Comparison of ENCODE assay signal across 8 cellular contexts in genomic region chr10:61140765-61141392, GRCh38.
DNase-seq lines count a peak whose midpoint lies in the region; ATAC-seq and TF ChIP-seq lines count a peak whose summit lies in the region.

No MANE protein-coding gene starts in this region.

- H3K4me1 ChIP-seq in BE2C (no peaks in the 10 kb centered on the region), psoas muscle (peaks cover 3% of the 10 kb centered on the region)

- H3K36me3 ChIP-seq in BE2C (no peaks in the 10 kb centered on the region), psoas muscle (ENCODE audit: insufficient read depth in 1 of 2, low read depth in 1 of 2) (no peaks in the 10 kb centered on the region)

- no peak overlapping the region for H3K4me3 ChIP-seq in BE2C (ENCODE audit: low read depth, low read length)
- H3K4me3 ChIP-seq in psoas muscle = peak overlapping the region; percentile 21

- TF ChIP-seq CTCF in BE2C (IDR thresholded peaks at IDR 0.05; ENCODE audit: low read depth, low read length) (peak; percentile 63), psoas muscle (IDR thresholded peaks at IDR 0.05) (peak; percentile 85)

- intact Hi-C loops in psoas muscle (cut with DNase I) = loop anchor here (1.0 to 10.0 kb wide), 4 partner anchors 141 to 594 kb away; no protein-coding TSS in a partner anchor

- no peak for DNase-seq in BE2C
- DNase-seq in M059J (ENCODE audit: low read depth) = peak; percentile 62
- peak; percentile 49 for DNase-seq in SW480 (ENCODE audit: low spot score)
- peak; percentile 80 for DNase-seq in glomerular endothelial cell (ENCODE audit: extremely low read depth, low read depth, low spot score)
- DNase-seq in psoas muscle = no peak
- no peak for DNase-seq in DMS79 treated with DMSO at 0.1 percent for 48 hours (lab: John Stamatoyannopoulos, UW)

- no peak overlapping the region for H3K27ac ChIP-seq in psoas muscle

- H3K27me3 ChIP-seq in BE2C (no peaks in the 10 kb centered on the region; the same call in 1 of the 2 replicates), psoas muscle (ENCODE audit: insufficient read depth in 3 of 3, low read length in 2 of 3) (no peaks in the 10 kb centered on the region)

- no peaks in the 10 kb centered on the region for H3K9me3 ChIP-seq in BE2C
- H3K9me3 ChIP-seq in psoas muscle = no peaks in the 10 kb centered on the region

- ATAC-seq in GM18907 (IDR thresholded peaks at IDR 0.05; ENCODE audit: unreplicated experiment) (peak; percentile 45), psoas muscle (peak; percentile 48 to 85 (median 66)), GM18520 (IDR thresholded peaks at IDR 0.05; ENCODE audit: unreplicated experiment) (no peak)

- WGBS in psoas muscle, 3 donors = 14 to 28% (median 18%) methylated on average over 7 of the region's 7 CpGs

Comparison
In these comparisons a context has a peak if more than half of its experiments do, and no peak if none do; other contexts are left out.
1. DNase-seq: peak in M059J (single experiment), SW480 (single experiment) and glomerular endothelial cell (single experiment); none in BE2C (single experiment), psoas muscle (0 of 2) and DMS79 treated with DMSO at 0.1 percent for 48 hours (single experiment).